Comparison of ENCODE assay signal across 9 cellular contexts in the genomic region with DNA sequence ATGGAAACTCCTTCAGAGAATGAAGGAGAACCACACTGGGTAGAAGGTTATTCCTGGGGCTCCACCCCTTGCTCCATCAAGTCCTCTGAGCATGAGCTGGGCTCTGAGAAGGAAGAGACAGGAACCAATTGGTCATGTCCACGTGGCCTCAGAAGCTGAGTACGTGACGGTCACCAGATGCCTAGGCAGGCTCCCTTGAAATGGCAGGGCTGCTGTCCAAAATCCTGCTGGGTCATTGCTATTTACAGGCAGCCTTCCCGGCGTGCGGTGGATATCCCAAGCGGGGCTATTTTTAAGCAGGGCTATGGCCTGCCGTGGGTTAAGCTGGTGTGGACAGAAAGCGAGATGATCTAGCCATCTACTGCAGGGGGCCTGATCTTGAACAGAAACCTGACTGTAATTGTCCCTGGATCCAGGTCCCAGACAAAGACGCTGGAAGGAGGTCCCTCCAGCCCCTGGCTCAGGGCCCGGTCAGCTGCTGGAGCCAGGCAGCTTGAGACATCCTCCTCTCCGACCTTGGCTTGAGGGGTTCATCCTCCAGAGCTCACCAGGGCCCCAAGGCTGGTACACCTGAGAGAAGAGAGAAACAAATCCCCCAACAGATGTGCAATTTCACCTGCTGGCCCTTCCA.
DNase-seq lines count a peak whose midpoint lies in the region; FAIRE-seq and TF ChIP-seq lines count a peak whose summit lies in the region.
"Had no signal": no experiment of that assay in that cellular context is flagged by ENCODE, and none has a peak within 500 bp of the region (broad histone marks: within the 10 kb centered on the region; RNA-seq: fewer than 3 reads in every experiment).

No MANE protein-coding gene starts in this region.

- intact Hi-C loops in tibial artery (cut with DNase I; ENCODE audit: low total_unique reads), result no loop called here

- peak overlapping the region; percentile 65 for H3K27ac ChIP-seq in muscle layer of colon (ENCODE audit: low read depth, low read length)
- H3K27ac ChIP-seq in tibial artery, result peak overlapping the region; percentile 93 to 94

- H3K36me3 ChIP-seq in muscle layer of colon (ENCODE audit: insufficient read depth, low read length) (no peaks in the 10 kb centered on the region), tibial artery (no peaks in the 10 kb centered on the region)

- FAIRE-seq in H54 (lab: Jason Lieb, UNC), result no peak

- no peak for TF ChIP-seq POLR2A in H54 (IDR thresholded peaks at IDR 0.05; ENCODE audit: low read depth, low read length)

- peak overlapping the region; percentile 28 for H3K4me3 ChIP-seq in fibroblast of pulmonary artery (replicated peaks; ENCODE audit: low read depth, low read length)
- H3K4me3 ChIP-seq in muscle layer of colon (ENCODE audit: low read depth in 1 of 2, low read length in 2 of 2), result peak overlapping the region; percentile 36 to 59
- peak overlapping the region; percentile 46 to 54 for H3K4me3 ChIP-seq in tibial artery

- H3K9me3 ChIP-seq in muscle layer of colon (ENCODE audit: low read length), result no peaks in the 10 kb centered on the region
- H3K9me3 ChIP-seq in tibial artery, result no peaks in the 10 kb centered on the region

- DNase-seq in NCI-H2029 treated with DMSO at 0.1 percent for 48 hours (lab: John Stamatoyannopoulos, UW), result peak; percentile 33
- DNase-seq in fibroblast of pulmonary artery (ENCODE audit: low read depth), result peak; percentile 36
- peak; percentile 87 to 96 for DNase-seq in tibial artery
- DNase-seq in activated naive CD4-positive, alpha-beta T cell treated with anti-CD3 and anti-CD28 coated beads, Interleukin-2, amount 50 U/mL, for 16 hours, result no peak
- DNase-seq in putamen (ENCODE audit: low spot score), result no peak
- no peak for DNase-seq in NCI-H1436 (lab: John Stamatoyannopoulos, UW)
- DNase-seq in H54 (ENCODE audit: insufficient read length, low spot score), result no peak
- DNase-seq: NCI-H2081 treated with DMSO at 0.1 percent for 48 hours had no signal

- TF ChIP-seq CTCF in fibroblast of pulmonary artery (IDR thresholded peaks at IDR 0.05; ENCODE audit: low read length, missing control alignments) (no peak), tibial artery (IDR thresholded peaks at IDR 0.05) (no peak)

- H3K4me1 ChIP-seq in muscle layer of colon (ENCODE audit: insufficient read depth, low read length) (peaks cover 25% of the 10 kb centered on the region), tibial artery (peaks cover 0 to 54% (median 30%) of the 10 kb centered on the region in 4 donors)

- H3K27me3 ChIP-seq in muscle layer of colon (ENCODE audit: control insufficient read depth in 1 of 2, insufficient read depth in 2 of 2, low read length in 2 of 2) (no peaks in the 10 kb centered on the region), tibial artery (no peaks in the 10 kb centered on the region)

- H3K9ac ChIP-seq in muscle layer of colon (ENCODE audit: low read length), result peak overlapping the region; percentile 1

Comparison
In these comparisons a context has a peak if more than half of its experiments do, and no peak if none do; other contexts are left out.
1. DNase-seq: peak in NCI-H2029 treated with DMSO at 0.1 percent for 48 hours (single experiment), fibroblast of pulmonary artery (single experiment) and tibial artery (2 of 2); none in activated naive CD4-positive, alpha-beta T cell treated with anti-CD3 and anti-CD28 coated beads, Interleukin-2, amount 50 U/mL, for 16 hours (single experiment), putamen (single experiment), NCI-H1436 (single experiment) and H54 (single experiment).
2. Peak in every context shown above with its lines, with median percentiles within 50 percentile points of each other: H3K4me3 ChIP-seq.